ENCODE assay signal across 26 cellular contexts in the genomic region with DNA sequence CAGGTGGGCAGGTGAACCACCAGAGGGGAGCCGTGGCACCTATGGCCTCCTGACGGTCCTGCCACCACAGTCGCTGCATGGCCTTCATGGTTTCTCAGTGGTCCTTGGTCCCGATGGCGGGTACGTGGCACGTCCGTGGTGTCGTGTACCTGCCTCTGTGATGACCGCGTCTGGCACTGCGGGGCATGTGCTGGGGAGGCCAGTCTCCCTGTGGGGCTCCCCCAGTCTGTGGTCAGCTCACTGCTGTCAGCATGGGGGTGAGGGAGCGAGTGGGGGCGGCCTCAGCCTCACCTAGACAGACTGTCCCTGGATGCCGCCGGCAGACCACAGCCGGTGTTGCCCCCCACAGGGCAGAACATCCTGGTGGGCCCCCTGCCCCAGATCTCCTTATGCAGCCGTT.
"Had no signal": no experiment of that assay in that cellular context is flagged by ENCODE, and none has a peak within 500 bp of the region (broad histone marks: within the 10 kb centered on the region; RNA-seq: fewer than 3 reads in every experiment).

No MANE protein-coding gene starts in this region.

- DNase-seq: heart right ventricle; islet precursor cell; kidney glomerular epithelial cell; left cardiac atrium; mesendoderm; naive B cell; natural killer cell; nephron progenitor cell; ovary; right lobe of liver; stimulated activated CD4-positive, alpha-beta T cell treated with anti-CD3 and anti-CD28 coated beads, Interleukin-12 subunit alpha, Interleukin-12 subunit beta, amount 100 ng/mL, for 4 hours; stimulated activated CD4-positive, alpha-beta T cell treated with anti-CD3 and anti-CD28 coated beads, Interleukin-15, amount 100 ng/mL, for 24 hours; stimulated activated CD4-positive, alpha-beta T cell treated with anti-CD3 and anti-CD28 coated beads, Interleukin-2, amount 100 ng/mL, for 24 hours; stimulated activated CD4-positive, alpha-beta T cell treated with anti-CD3 and anti-CD28 coated beads, Interleukin-4, amount 100 ng/mL, for 1 hour; stimulated activated naive CD4-positive, alpha-beta T cell treated with Interleukin-2 at 50 U/mL for 16 hours; uterus had no signal

- H3K27me3 Mint-ChIP-seq: naive B cell, type B pancreatic cell had no signal

- H3K27me3 ChIP-seq: heart right ventricle, hepatocyte, neural progenitor cell, ovary, right atrium auricular region, right lobe of liver, tibial nerve, uterus had no signal

- H3K27ac Mint-ChIP-seq: mesothelial cell of epicardium, natural killer cell, progenitor cell of endocrine pancreas, type B pancreatic cell had no signal

- H3K9me3 Mint-ChIP-seq: mesothelial cell of epicardium, nephron progenitor cell, neural progenitor cell, type B pancreatic cell had no signal

- H3K27ac ChIP-seq: heart right ventricle, hepatocyte, neural progenitor cell, ovary, right atrium auricular region, right lobe of liver, skin epidermis, tibial nerve, uterus had no signal

- H3K4me1 Mint-ChIP-seq: naive B cell, natural killer cell had no signal

- ATAC-seq: heart right ventricle, left cardiac atrium, left lobe of liver, natural killer cell had no signal

- H3K36me3 ChIP-seq: heart right ventricle, neural progenitor cell, ovary, right atrium auricular region, right lobe of liver, uterus had no signal

- H3K4me3 Mint-ChIP-seq: mesothelial cell of epicardium, natural killer cell, nephron progenitor cell, neural progenitor cell, type B pancreatic cell had no signal

- H3K4me3 ChIP-seq: heart right ventricle, hepatocyte, lung, neural progenitor cell, ovary, right atrium auricular region, right lobe of liver, skin epidermis, tibial nerve, uterus had no signal

- H3K9me3 ChIP-seq: heart right ventricle, ovary, right atrium auricular region, right lobe of liver, tibial nerve, uterus had no signal

- H3K4me1 ChIP-seq: right atrium auricular region, right lobe of liver, uterus had no signal

- H3K36me3 Mint-ChIP-seq: mesothelial cell of epicardium, naive B cell, natural killer cell, neural progenitor cell, type B pancreatic cell had no signal
